In genomic region chr19:33727331-33728028, GRCh38 we compare ENCODE assay signal across 23 cellular contexts.
A peak's percentile ranks its signal among the peaks of the same experiment; 100 is the strongest.
DNase-seq lines count a peak whose midpoint lies in the region; ATAC-seq lines count a peak whose summit lies in the region.
"Had no signal": no experiment of that assay in that cellular context is flagged by ENCODE, and none has a peak within 500 bp of the region (broad histone marks: within the 10 kb centered on the region; RNA-seq: fewer than 3 reads in every experiment).

No MANE protein-coding gene starts in this region.

- ATAC-seq in GM19328 (IDR thresholded peaks at IDR 0.05; ENCODE audit: unreplicated experiment): no peak
- ATAC-seq in HG02981 (IDR thresholded peaks at IDR 0.05; ENCODE audit: unreplicated experiment): no peak
- ATAC-seq in HG02623 (IDR thresholded peaks at IDR 0.05; ENCODE audit: unreplicated experiment): no peak
- ATAC-seq: activated CD8-positive, alpha-beta T cell treated with anti-CD3 and anti-CD28 coated beads for 36 hours; activated T-helper 17 cell treated with anti-CD3 and anti-CD28 coated beads, Interleukin-2, amount 50 U/mL, for 72 hours; left cardiac atrium; psoas muscle had no signal

- DNase-seq in NCI-H1105 treated with DMSO at 0.1 percent for 48 hours (lab: John Stamatoyannopoulos, UW) (peak; percentile 16), NCI-H1105 (lab: John Stamatoyannopoulos, UW) (no peak), NCI-H1694 (lab: John Stamatoyannopoulos, UW) (peak; percentile 19), cerebellar cortex (ENCODE audit: low spot score) (peak; percentile 55), posterior vena cava (ENCODE audit: low spot score) (peak; percentile 68)
- DNase-seq: 8988T; activated CD4-positive, CD25-positive, alpha-beta regulatory T cell treated with anti-CD3 and anti-CD28 coated beads, Interleukin-2, amount 50 U/mL, for 72 hours; activated CD8-positive, alpha-beta T cell treated with anti-CD3 and anti-CD28 coated beads for 36 hours; activated naive CD8-positive, alpha-beta T cell treated with anti-CD3 and anti-CD28 coated beads for 36 hours; EL; endodermal cell; foreskin melanocyte; left cardiac atrium; NCI-H187; NCI-H774; psoas muscle; RPMI8226; stimulated activated CD4-positive, alpha-beta T cell treated with anti-CD3 and anti-CD28 coated beads, Interleukin-15, amount 100 ng/mL, for 24 hours; stimulated activated naive CD4-positive, alpha-beta T cell had no signal

- intact Hi-C loops in posterior vena cava (cut with DNase I): no loop called here
